In the genomic region with DNA sequence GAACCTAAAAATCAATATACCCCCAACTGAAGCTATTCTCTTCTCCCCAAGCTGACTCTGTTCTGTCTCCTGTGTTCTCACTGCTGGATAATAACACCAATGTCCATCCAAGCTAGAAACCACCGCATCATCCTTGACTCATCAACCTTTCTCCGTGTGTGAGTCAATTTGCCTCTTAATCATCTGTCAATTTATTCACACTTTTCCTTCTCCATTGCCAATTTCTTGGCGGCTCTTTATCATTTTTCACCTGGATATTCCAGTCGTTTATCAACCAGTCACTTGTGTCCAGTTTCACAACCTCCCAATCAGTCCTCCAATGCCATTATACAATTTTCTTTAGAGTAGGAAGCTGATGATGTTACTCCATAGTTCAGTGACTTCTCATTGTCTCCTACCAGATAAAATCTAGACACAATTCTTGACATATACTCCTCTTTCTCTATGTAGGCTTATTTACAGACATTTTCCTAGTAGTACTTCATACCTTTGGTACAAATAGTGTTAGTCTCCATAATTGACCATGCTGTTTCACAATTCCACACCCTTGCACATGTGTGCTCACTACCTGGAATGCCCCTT, we compare ENCODE assay signal across 14 cellular contexts. TPM values are rescaled to one million over a fixed set of nuclear protein-coding genes. Genes with fewer than 3 reads are reported as not detected.
DNase-seq lines count a peak whose midpoint lies in the region; ATAC-seq, FAIRE-seq and TF ChIP-seq lines count a peak whose summit lies in the region.
"Had no signal": no experiment of that assay in that cellular context is flagged by ENCODE, and none has a peak within 500 bp of the region (broad histone marks: within the 10 kb centered on the region; RNA-seq: fewer than 3 reads in every experiment).

No MANE protein-coding gene starts in this region.

- FAIRE-seq in H54 (lab: Jason Lieb, UNC): peak; percentile 30

- H3K4me1 Mint-ChIP-seq in T-cell: no peaks in the 10 kb centered on the region
- H3K4me1 Mint-ChIP-seq: activated naive CD8-positive, alpha-beta T cell treated with anti-CD3 and anti-CD28 coated beads, Interleukin-2, amount 10 ng/mL, durations not matched to agents 7 days and 5 days had no signal

- no peaks in the 10 kb centered on the region for H3K79me2 ChIP-seq in fibroblast of lung (ENCODE audit: control insufficient read depth, insufficient read depth, low read length)

- H3K27ac Mint-ChIP-seq in T-cell: no peak overlapping the region
- H3K27ac Mint-ChIP-seq: activated naive CD8-positive, alpha-beta T cell treated with anti-CD3 and anti-CD28 coated beads, Interleukin-2, amount 10 ng/mL, durations not matched to agents 7 days and 5 days; CD8-positive, alpha-beta T cell; natural killer cell treated with Interleukin-12 subunit alpha and Interleukin-12 subunit beta and Interleukin-15 and Interleukin-18, amount 100 ng/mL, for 72 hours had no signal

- H4K20me1 ChIP-seq in fibroblast of lung (ENCODE audit: control insufficient read depth, extremely low read depth, insufficient read depth, low read length): no peaks in the 10 kb centered on the region

- no peak for DNase-seq in H54 (ENCODE audit: insufficient read length, low spot score)
- DNase-seq in RWPE2 (ENCODE audit: low spot score): no peak
- peak; percentile 46 to 82 for DNase-seq in fibroblast of lung (ENCODE audit: low read depth in 2 of 2)
- peak; percentile 47 for DNase-seq in skeletal muscle cell (ENCODE audit: low read depth)
- DNase-seq in T-cell: no peak
- no peak for DNase-seq in NCI-H1092 (lab: John Stamatoyannopoulos, UW)
- DNase-seq in HT-29 (ENCODE audit: low spot score): no peak
- DNase-seq: activated naive CD8-positive, alpha-beta T cell treated with anti-CD3 and anti-CD28 coated beads, Interleukin-2, amount 10 ng/mL, durations not matched to agents 7 days and 5 days; CD8-positive, alpha-beta T cell; effector CD8-positive, alpha-beta T cell; H7; NCI-H2107 had no signal

- H3K36me3 ChIP-seq in RWPE2 (ENCODE audit: low read depth): no peaks in the 10 kb centered on the region
- H3K36me3 ChIP-seq in fibroblast of lung (ENCODE audit: control insufficient read depth, insufficient read depth, low read length): no peaks in the 10 kb centered on the region

- no peak overlapping the region for H3K4me3 Mint-ChIP-seq in T-cell
- H3K4me3 Mint-ChIP-seq: activated naive CD8-positive, alpha-beta T cell treated with anti-CD3 and anti-CD28 coated beads, Interleukin-2, amount 10 ng/mL, durations not matched to agents 7 days and 5 days; CD8-positive, alpha-beta T cell; natural killer cell treated with Interleukin-12 subunit alpha and Interleukin-12 subunit beta and Interleukin-15 and Interleukin-18, amount 100 ng/mL, for 72 hours had no signal

- CTCF ChIA-PET in T-cell (lab: Charles Lee): no interaction called here

- no peak for TF ChIP-seq CTCF in RWPE2 (IDR thresholded peaks at IDR 0.05; ENCODE audit: poor library complexity, severe bottlenecking)
- no peak for TF ChIP-seq CTCF in fibroblast of lung (conservative IDR thresholded peaks at IDR 0.05 in 1 of 2, IDR thresholded peaks at IDR 0.05 in 1 of 2; ENCODE audit: low read depth in 1 of 2, low read length in 2 of 2)

- H3K9me3 Mint-ChIP-seq in T-cell: no peaks in the 10 kb centered on the region
- H3K9me3 Mint-ChIP-seq: activated naive CD8-positive, alpha-beta T cell treated with anti-CD3 and anti-CD28 coated beads, Interleukin-2, amount 10 ng/mL, durations not matched to agents 7 days and 5 days; CD8-positive, alpha-beta T cell; natural killer cell treated with Interleukin-12 subunit alpha and Interleukin-12 subunit beta and Interleukin-15 and Interleukin-18, amount 100 ng/mL, for 72 hours had no signal

- H3K4me1 ChIP-seq in RWPE2 (ENCODE audit: insufficient read depth, poor library complexity, severe bottlenecking) (peaks cover 32% of the 10 kb centered on the region), fibroblast of lung (ENCODE audit: control insufficient read depth, extremely low read depth, insufficient read depth, low read length) (peaks cover 21% of the 10 kb centered on the region)

- no peaks in the 10 kb centered on the region for H3K27me3 ChIP-seq in RWPE2 (ENCODE audit: insufficient read depth, poor library complexity, severe bottlenecking)
- H3K27me3 ChIP-seq in fibroblast of lung (ENCODE audit: control insufficient read depth, insufficient read depth, low read length): no peaks in the 10 kb centered on the region

- peak; percentile 69 for ATAC-seq in RWPE2 (ENCODE audit: low read depth)
- no peak for ATAC-seq in T-cell (replicated peaks in 1 of 4)
- no peak for ATAC-seq in HG03196 (IDR thresholded peaks at IDR 0.05; ENCODE audit: unreplicated experiment)
- ATAC-seq: CD8-positive, alpha-beta T cell; natural killer cell treated with Interleukin-12 subunit alpha and Interleukin-12 subunit beta and Interleukin-15 and Interleukin-18, amount 100 ng/mL, for 72 hours had no signal

- no peaks in the 10 kb centered on the region for H3K9me3 ChIP-seq in RWPE2 (ENCODE audit: severe bottlenecking)
- H3K9me3 ChIP-seq in fibroblast of lung (ENCODE audit: control insufficient read depth, insufficient read depth, low read depth, low read length): no peaks in the 10 kb centered on the region

- H3K27ac ChIP-seq in RWPE2 (ENCODE audit: poor library complexity, severe bottlenecking) (no peak overlapping the region), fibroblast of lung (ENCODE audit: insufficient read depth, low read length) (no peak overlapping the region)

- no peak overlapping the region for H3K9ac ChIP-seq in fibroblast of lung (ENCODE audit: insufficient read depth, low read length)

- H3K4me2 ChIP-seq in fibroblast of lung (ENCODE audit: extremely low read depth, insufficient read depth, low read length): peak overlapping the region; percentile 25

- peaks cover 15 to 25% of the 10 kb centered on the region in 2 donors for H3K27me3 Mint-ChIP-seq in T-cell

- no peaks in the 10 kb centered on the region for H3K36me3 Mint-ChIP-seq in T-cell
- H3K36me3 Mint-ChIP-seq: activated naive CD8-positive, alpha-beta T cell treated with anti-CD3 and anti-CD28 coated beads, Interleukin-2, amount 10 ng/mL, durations not matched to agents 7 days and 5 days; CD8-positive, alpha-beta T cell; natural killer cell treated with Interleukin-12 subunit alpha and Interleukin-12 subunit beta and Interleukin-15 and Interleukin-18, amount 100 ng/mL, for 72 hours had no signal

- POLR2A ChIA-PET in T-cell (lab: Charles Lee): no interaction called here

- H3K4me3 ChIP-seq in RWPE2 (ENCODE audit: severe bottlenecking) (no peak overlapping the region), fibroblast of lung (replicated peaks in 1 of 4; ENCODE audit: control extremely low read depth in 1 of 4, insufficient read depth in 1 of 4, low read depth in 3 of 4, low read length in 4 of 4) (no peak overlapping the region), skeletal muscle cell (ENCODE audit: low read depth, low read length) (no peak overlapping the region)

- TF ChIP-seq POLR2A in H54 (IDR thresholded peaks at IDR 0.05; ENCODE audit: low read depth, low read length): no peak

- H2AFZ ChIP-seq in fibroblast of lung (ENCODE audit: low read length): no peak overlapping the region

RNA-seq across cellular contexts. Expression of a gene that starts 45.5 kb away (rescaled TPM):
- total RNA-seq in fibroblast of lung (65.1 and 84.5 TPM in 2 replicates), T-cell (1 to 10 TPM in 1 of 5 donors, under 1 TPM in 3, not detected in 1; 0.12 to 1.2 (median 0.66) TPM)
- 35.7 and 43.6 TPM in 2 replicates for polyA plus RNA-seq in fibroblast of lung
- polyA plus RNA-seq in fibroblast of lung (2012): 19.8 and 26.6 TPM in 2 replicates
- polyA minus RNA-seq in fibroblast of lung (ENCODE audit: low replicate concordance): 15.3 and 21.3 TPM in 2 replicates
- not detected in 2 replicates for total RNA-seq in HT-29 (2014; rRNA removed; shearing (Covaris generic))
- total RNA-seq: activated naive CD8-positive, alpha-beta T cell treated with anti-CD3 and anti-CD28 coated beads, Interleukin-2, amount 10 ng/mL, durations not matched to agents 7 days and 5 days; CD8-positive, alpha-beta T cell; natural killer cell treated with Interleukin-12 subunit alpha and Interleukin-12 subunit beta and Interleukin-15 and Interleukin-18, amount 100 ng/mL, for 72 hours had no signal

Comparison
In these comparisons a context has a peak if more than half of its experiments do, and no peak if none do; other contexts are left out.
1. DNase-seq: peak in fibroblast of lung (2 of 2) and skeletal muscle cell (single experiment); none in H54 (single experiment), RWPE2 (single experiment), T-cell (0 of 34), NCI-H1092 (single experiment) and HT-29 (single experiment).
2. RNA of a gene that starts 45.5 kb away (total RNA-seq): 65.1 to 84.5 TPM in fibroblast of lung; 0.12 to 1.2 TPM in T-cell and not detected in HT-29; every median in the first group is over 10 times any median in the second.